12 cellular contexts compared by ENCODE assay signal in genomic region chr19:3187662-3188511, GRCh38. TPM values are rescaled to one million over a fixed set of nuclear protein-coding genes. Genes with fewer than 3 reads are reported as not detected.
A peak's percentile ranks its signal among the peaks of the same experiment; 100 is the strongest.
DNase-seq lines count a peak whose midpoint lies in the region; ATAC-seq lines count a peak whose summit lies in the region.
"Had no signal": no experiment of that assay in that cellular context is flagged by ENCODE, and none has a peak within 500 bp of the region (broad histone marks: within the 10 kb centered on the region; RNA-seq: fewer than 3 reads in every experiment).

No MANE protein-coding gene starts in this region.

- H3K4me1 ChIP-seq in CD4-positive, alpha-beta memory T cell (ENCODE audit: insufficient read depth, low read length) = peaks cover 57% of the 10 kb centered on the region
- peaks cover 13% of the 10 kb centered on the region for H3K4me1 ChIP-seq in HUES6 (ENCODE audit: control insufficient read depth, insufficient read depth, low read length)
- peaks cover 16% of the 10 kb centered on the region for H3K4me1 ChIP-seq in adipocyte (ENCODE audit: control insufficient read depth, insufficient read depth, low read length)

- H3K36me3 Mint-ChIP-seq in CD4-positive, alpha-beta memory T cell = peaks cover 10 to 27% of the 10 kb centered on the region in 2 donors
- H3K36me3 Mint-ChIP-seq in natural killer cell treated with Interleukin-12 subunit alpha and Interleukin-12 subunit beta and Interleukin-15 and Interleukin-18, amount 100 ng/mL, for 72 hours = no peaks in the 10 kb centered on the region

- peak overlapping the region in 4 of 7 donors; percentile 9 to 77 (median 36) for H3K27ac Mint-ChIP-seq in CD4-positive, alpha-beta memory T cell
- peak overlapping the region; percentile 54 to 84 for H3K27ac Mint-ChIP-seq in natural killer cell treated with Interleukin-12 subunit alpha and Interleukin-12 subunit beta and Interleukin-15 and Interleukin-18, amount 100 ng/mL, for 72 hours

- H3K9ac ChIP-seq in HUES6 (ENCODE audit: low read length) = peak overlapping the region; percentile 30
- peak overlapping the region; percentile 97 for H3K9ac ChIP-seq in adipocyte (ENCODE audit: low read length)

- POLR2A ChIA-PET in CD4-positive, alpha-beta memory T cell (lab: Charles Lee; ENCODE audit: partially characterized antibody) = interaction anchor here (0.9 to 1.9 kb wide), 3 partner anchors 9 to 56 kb away, joined by 3 to 6 read pairs (median 3); partner anchors contain the start of gene S1PR4

- H3K27ac ChIP-seq in CD4-positive, alpha-beta memory T cell (ENCODE audit: low read depth, low read length) = no peak overlapping the region
- no peak overlapping the region for H3K27ac ChIP-seq in HUES6 (ENCODE audit: low read depth, low read length)
- H3K27ac ChIP-seq: SK-N-MC had no signal

- intact Hi-C loops in CD4-positive, alpha-beta memory T cell (cut with micrococcal nuclease) = loop anchor here (5.0 kb wide), 1 partner anchor 151 kb away; no protein-coding TSS in a partner anchor

- H3K27me3 ChIP-seq in CD4-positive, alpha-beta memory T cell (ENCODE audit: insufficient read depth, low read length) = no peaks in the 10 kb centered on the region
- H3K27me3 ChIP-seq in HUES6 (ENCODE audit: control insufficient read depth, insufficient read depth, low read length) (no peaks in the 10 kb centered on the region), adipocyte (replicated peaks; ENCODE audit: control insufficient read depth, insufficient read depth, low read length) (no peaks in the 10 kb centered on the region)

- no peaks in the 10 kb centered on the region for H3K9me3 ChIP-seq in CD4-positive, alpha-beta memory T cell (ENCODE audit: control insufficient read depth in 1 of 2, low read length in 2 of 2)
- H3K9me3 ChIP-seq in HUES6 (ENCODE audit: control insufficient read depth, insufficient read depth, low read depth, low read length) (no peaks in the 10 kb centered on the region), adipocyte (ENCODE audit: control insufficient read depth, low read length) (no peaks in the 10 kb centered on the region)

- peak overlapping the region in 7 of 8 donors; percentile 53 to 90 (median 74) for H3K4me3 Mint-ChIP-seq in CD4-positive, alpha-beta memory T cell
- peak overlapping the region; percentile 93 for H3K4me3 Mint-ChIP-seq in natural killer cell treated with Interleukin-12 subunit alpha and Interleukin-12 subunit beta and Interleukin-15 and Interleukin-18, amount 100 ng/mL, for 72 hours

- DNase-seq in CD4-positive, alpha-beta memory T cell = no peak
- DNase-seq in adipocyte (ENCODE audit: low read depth) = no peak
- DNase-seq in natural killer cell treated with Interleukin-12 subunit alpha and Interleukin-12 subunit beta and Interleukin-15 and Interleukin-18, amount 100 ng/mL, for 72 hours (ENCODE audit: low spot score) = no peak
- DNase-seq in stimulated activated CD4-positive, alpha-beta T cell treated with anti-CD3 and anti-CD28 coated beads, Interleukin-4, amount 100 ng/mL, for 1 hour = no peak
- no peak for DNase-seq in middle frontal gyrus (ENCODE audit: extremely low spot score, low spot score)
- DNase-seq: activated CD8-positive, alpha-beta memory T cell treated with anti-CD3 and anti-CD28 coated beads, Interleukin-2, amount 50 U/mL, for 4 hours; EL had no signal

- H3K4me1 Mint-ChIP-seq in CD4-positive, alpha-beta memory T cell = peaks cover 36 to 59% (median 49%) of the 10 kb centered on the region in 4 donors
- peaks cover 40% of the 10 kb centered on the region in 2 donors for H3K4me1 Mint-ChIP-seq in natural killer cell treated with Interleukin-12 subunit alpha and Interleukin-12 subunit beta and Interleukin-15 and Interleukin-18, amount 100 ng/mL, for 72 hours (ENCODE audit: low read depth in 2 of 2)

- CTCF ChIA-PET in CD4-positive, alpha-beta memory T cell (lab: Charles Lee; ENCODE audit: partially characterized antibody) = interaction anchor here (1.4 kb wide), 1 partner anchor 84 kb away, joined by 3 read pairs; no protein-coding TSS in a partner anchor

- ATAC-seq in natural killer cell treated with Interleukin-12 subunit alpha and Interleukin-12 subunit beta and Interleukin-15 and Interleukin-18, amount 100 ng/mL, for 72 hours = no peak
- ATAC-seq in HG03565 (IDR thresholded peaks at IDR 0.05; ENCODE audit: unreplicated experiment) (no peak), HG03159 (IDR thresholded peaks at IDR 0.05; ENCODE audit: unreplicated experiment) (no peak)

- H3K36me3 ChIP-seq in CD4-positive, alpha-beta memory T cell (ENCODE audit: insufficient read depth, low read length) = peaks cover 8% of the 10 kb centered on the region
- H3K36me3 ChIP-seq in HUES6 (ENCODE audit: control insufficient read depth, insufficient read depth, low read length) (peaks cover 10% of the 10 kb centered on the region; the same call in 1 of the 2 replicates), adipocyte (ENCODE audit: control insufficient read depth, insufficient read depth, low read length, severe bottlenecking) (peaks cover 5% of the 10 kb centered on the region)

- no peak overlapping the region for H3K4me3 ChIP-seq in CD4-positive, alpha-beta memory T cell (ENCODE audit: low read length in 2 of 2)
- peak overlapping the region; percentile 68; the same call in 1 of the 2 replicates for H3K4me3 ChIP-seq in HUES6 (ENCODE audit: low read depth, low read length)
- peak overlapping the region; percentile 94 for H3K4me3 ChIP-seq in adipocyte (ENCODE audit: low read length)

- no peaks in the 10 kb centered on the region for H3K27me3 Mint-ChIP-seq in CD4-positive, alpha-beta memory T cell
- no peaks in the 10 kb centered on the region for H3K27me3 Mint-ChIP-seq in natural killer cell treated with Interleukin-12 subunit alpha and Interleukin-12 subunit beta and Interleukin-15 and Interleukin-18, amount 100 ng/mL, for 72 hours

- H3K9me3 Mint-ChIP-seq in CD4-positive, alpha-beta memory T cell = no peaks in the 10 kb centered on the region
- H3K9me3 Mint-ChIP-seq in natural killer cell treated with Interleukin-12 subunit alpha and Interleukin-12 subunit beta and Interleukin-15 and Interleukin-18, amount 100 ng/mL, for 72 hours = no peaks in the 10 kb centered on the region

RNA-seq across cellular contexts. Expression of gene NCLN, which starts 2.2 kb away (rescaled TPM):
- 10 to 100 TPM; 53.0 to 59.3 TPM for total RNA-seq in CD4-positive, alpha-beta memory T cell
- polyA plus RNA-seq in CD4-positive, alpha-beta memory T cell = 10 to 100 TPM; 25.1 to 45.6 TPM
- total RNA-seq in natural killer cell treated with Interleukin-12 subunit alpha and Interleukin-12 subunit beta and Interleukin-15 and Interleukin-18, amount 100 ng/mL, for 72 hours = 100 to 1,000 TPM in 1 of 2 donors, 10 to 100 TPM in 1; 84.4 to 196 TPM

RNA-seq across cellular contexts. Expression of gene S1PR4, which starts 9.3 kb away (rescaled TPM):
- total RNA-seq in CD4-positive, alpha-beta memory T cell = 100 to 1,000 TPM; 231 to 235 TPM
- polyA plus RNA-seq in CD4-positive, alpha-beta memory T cell = 100 to 1,000 TPM; 448 to 503 TPM
- total RNA-seq in natural killer cell treated with Interleukin-12 subunit alpha and Interleukin-12 subunit beta and Interleukin-15 and Interleukin-18, amount 100 ng/mL, for 72 hours = 10 to 100 TPM; 33.5 to 47.0 TPM

RNA-seq across cellular contexts. Expression of gene CELF5, which starts 36.6 kb away (rescaled TPM):
- under 1 TPM; 0.44 to 0.64 TPM for total RNA-seq in CD4-positive, alpha-beta memory T cell
- under 1 TPM in 1 of 2 donors, not detected in 1; 0.32 TPM for polyA plus RNA-seq in CD4-positive, alpha-beta memory T cell
- total RNA-seq in natural killer cell treated with Interleukin-12 subunit alpha and Interleukin-12 subunit beta and Interleukin-15 and Interleukin-18, amount 100 ng/mL, for 72 hours = under 1 TPM in 1 of 2 donors, not detected in 1; 0.59 TPM
- total RNA-seq: dermis microvascular lymphatic vessel endothelial cell had no signal

RNA-seq across cellular contexts. Expression of gene GNA15, which starts 52.1 kb away (rescaled TPM):
- total RNA-seq in CD4-positive, alpha-beta memory T cell = 1 to 10 TPM; 2.5 to 2.8 TPM
- polyA plus RNA-seq in CD4-positive, alpha-beta memory T cell = 1 to 10 TPM; 4.1 to 4.8 TPM
- total RNA-seq in natural killer cell treated with Interleukin-12 subunit alpha and Interleukin-12 subunit beta and Interleukin-15 and Interleukin-18, amount 100 ng/mL, for 72 hours = 10 to 100 TPM; 22.2 to 33.3 TPM

Comparison
In these comparisons a context has a peak if more than half of its experiments do, and no peak if none do; other contexts are left out.
1. H3K4me3 ChIP-seq: peak in HUES6 (single experiment) and adipocyte (single experiment); none in CD4-positive, alpha-beta memory T cell (0 of 2).
2. RNA of gene S1PR4, which starts 9.3 kb away (total RNA-seq): 231 to 235 TPM in CD4-positive, alpha-beta memory T cell; 33.5 to 47.0 TPM in natural killer cell treated with Interleukin-12 subunit alpha and Interleukin-12 subunit beta and Interleukin-15 and Interleukin-18, amount 100 ng/mL, for 72 hours; every median in the first group is over 4 times any median in the second.